1 cellular context compared by ENCODE assay signal in genomic region chr13:61500176-61500575, GRCh38.
TF ChIP-seq lines count a peak whose summit lies in the region.

No MANE protein-coding gene starts in this region.

TF ChIP-seq in GM23338, 12 proteins besides CTCF, POLR2A, EP300 and RAD21 (continued from another document):
- TF ChIP-seq REST (IDR thresholded peaks at IDR 0.05; ENCODE audit: unreplicated experiment) = no peak
- no peak for TF ChIP-seq CREB1 (CRISPR knock-in tag; IDR thresholded peaks at IDR 0.05; ENCODE audit: low read depth)
- TF ChIP-seq ZNF462 (CRISPR knock-in tag; IDR thresholded peaks at IDR 0.05) = no peak
- TF ChIP-seq POLR2AphosphoS5 (IDR thresholded peaks at IDR 0.05; ENCODE audit: low read depth) = no peak
- TF ChIP-seq EZH2phosphoT487 (IDR thresholded peaks at IDR 0.05; ENCODE audit: unreplicated experiment) = no peak
- TF ChIP-seq ZNF331 (CRISPR knock-in tag; IDR thresholded peaks at IDR 0.05; ENCODE audit: low read depth) = no peak
- TF ChIP-seq NANOG (IDR thresholded peaks at IDR 0.05; ENCODE audit: borderline replicate concordance) = no peak
- no peak for TF ChIP-seq EZH2 (IDR thresholded peaks at IDR 0.05; ENCODE audit: low read depth, unreplicated experiment)
- TF ChIP-seq JUNB (IDR thresholded peaks at IDR 0.05; ENCODE audit: unreplicated experiment) = no peak
- TF ChIP-seq ZNF114 (CRISPR knock-in tag; IDR thresholded peaks at IDR 0.05) = no peak
TF ChIP-seq in GM23338: peak in this region for 0.
